In genomic region chr5:73215525-73215890, GRCh38 we compare ENCODE assay signal across 9 cellular contexts. TPM values are rescaled to one million over a fixed set of nuclear protein-coding genes. Genes with fewer than 3 reads are reported as not detected.
DNase-seq lines count a peak whose midpoint lies in the region; ATAC-seq and TF ChIP-seq lines count a peak whose summit lies in the region.
"Had no signal": no experiment of that assay in that cellular context is flagged by ENCODE, and none has a peak within 500 bp of the region (broad histone marks: within the 10 kb centered on the region; RNA-seq: fewer than 3 reads in every experiment).

No MANE protein-coding gene starts in this region.

- peak; percentile 43 for ATAC-seq in CD4-positive, alpha-beta T cell (ENCODE audit: poor library complexity)
- no peak for ATAC-seq in RWPE2 (ENCODE audit: low read depth)

- no peak overlapping the region for H3K27ac ChIP-seq in CD4-positive, alpha-beta T cell (ENCODE audit: low read depth, low read length)
- H3K27ac ChIP-seq in RWPE2 (ENCODE audit: poor library complexity, severe bottlenecking), result no peak overlapping the region
- H3K27ac ChIP-seq in osteoblast (ENCODE audit: low read depth, low read length), result peak overlapping the region; percentile 8
- no peak overlapping the region for H3K27ac ChIP-seq in substantia nigra (ENCODE audit: low read depth, low read length, poor library complexity, severe bottlenecking)

- H3K4me3 ChIP-seq in RWPE2 (ENCODE audit: severe bottlenecking) (peak overlapping the region; percentile 32), foreskin fibroblast (ENCODE audit: low read depth in 1 of 2, low read length in 2 of 2) (peak overlapping the region; percentile 48 to 51), osteoblast (ENCODE audit: insufficient read depth, low read length) (peak overlapping the region; percentile 64)

- POLR2A ChIA-PET in CD4-positive, alpha-beta T cell (lab: Charles Lee), result interaction anchor here (1.5 to 2.3 kb wide), 2 partner anchors 233 to 235 kb away, joined by 4 to 13 read pairs; partner anchors contain the start of gene FOXD1

- peaks cover 4% of the 10 kb centered on the region for H3K9me3 Mint-ChIP-seq in CD4-positive, alpha-beta T cell
- H3K9me3 Mint-ChIP-seq in activated CD4-positive, alpha-beta T cell treated with anti-CD3 and anti-CD28 coated beads, Interleukin-2, amount 10 ng/mL, durations not matched to agents 24 days and 14 days, result peaks cover 16% of the 10 kb centered on the region

- H3K27me3 Mint-ChIP-seq in CD4-positive, alpha-beta T cell, result peaks cover 100% of the 10 kb centered on the region
- H3K27me3 Mint-ChIP-seq in activated CD4-positive, alpha-beta T cell treated with anti-CD3 and anti-CD28 coated beads, Interleukin-2, amount 10 ng/mL, durations not matched to agents 24 days and 14 days, result peaks cover 74% of the 10 kb centered on the region

- CTCF ChIA-PET in CD4-positive, alpha-beta T cell (lab: Charles Lee), result interaction anchor here (0.9 to 1.9 kb wide), 5 partner anchors 10 to 236 kb away, joined by 3 to 10 read pairs (median 3); no protein-coding TSS in a partner anchor

- peaks cover 58% of the 10 kb centered on the region for H3K27me3 ChIP-seq in CD4-positive, alpha-beta T cell (ENCODE audit: control insufficient read depth, insufficient read depth, low read length)
- no peaks in the 10 kb centered on the region for H3K27me3 ChIP-seq in RWPE2 (ENCODE audit: insufficient read depth, poor library complexity, severe bottlenecking)
- no peaks in the 10 kb centered on the region for H3K27me3 ChIP-seq in osteoblast (ENCODE audit: insufficient read depth, low read length)

- peak overlapping the region; percentile 49 for H3K4me3 Mint-ChIP-seq in CD4-positive, alpha-beta T cell
- H3K4me3 Mint-ChIP-seq in activated CD4-positive, alpha-beta T cell treated with anti-CD3 and anti-CD28 coated beads, Interleukin-2, amount 10 ng/mL, durations not matched to agents 24 days and 14 days, result no peak overlapping the region

- intact Hi-C loops in CD4-positive, alpha-beta T cell (cut with DNase I, micrococcal nuclease), result no loop called here
- intact Hi-C loops in activated CD4-positive, alpha-beta T cell treated with anti-CD3 and anti-CD28 coated beads, Interleukin-2, amount 10 ng/mL, durations not matched to agents 24 days and 14 days (cut with micrococcal nuclease), result loop anchor here (5.0 kb wide), 1 partner anchor 258 kb away; the partner anchor contains the start of gene FCHO2

- no peak for TF ChIP-seq CTCF in CD4-positive, alpha-beta T cell (IDR thresholded peaks at IDR 0.05)
- TF ChIP-seq CTCF in RWPE2 (IDR thresholded peaks at IDR 0.05; ENCODE audit: poor library complexity, severe bottlenecking) (no peak), foreskin fibroblast (IDR thresholded peaks at IDR 0.05; ENCODE audit: low read depth, low read length) (no peak), osteoblast (IDR thresholded peaks at IDR 0.05; ENCODE audit: extremely low read depth, low read depth, low read length) (no peak)

- no peak overlapping the region for H3K27ac Mint-ChIP-seq in CD4-positive, alpha-beta T cell
- H3K27ac Mint-ChIP-seq in activated CD4-positive, alpha-beta T cell treated with anti-CD3 and anti-CD28 coated beads, Interleukin-2, amount 10 ng/mL, durations not matched to agents 24 days and 14 days, result no peak overlapping the region

- H3K36me3 ChIP-seq in RWPE2 (ENCODE audit: low read depth), result no peaks in the 10 kb centered on the region
- no peaks in the 10 kb centered on the region for H3K36me3 ChIP-seq in osteoblast (ENCODE audit: insufficient read depth, low read length)

- H3K9me3 ChIP-seq in CD4-positive, alpha-beta T cell (ENCODE audit: control insufficient read depth, low read length), result no peaks in the 10 kb centered on the region
- H3K9me3 ChIP-seq in RWPE2 (ENCODE audit: severe bottlenecking) (no peaks in the 10 kb centered on the region), osteoblast (ENCODE audit: low read depth, low read length) (no peaks in the 10 kb centered on the region)

- no peak for DNase-seq in CD4-positive, alpha-beta T cell
- no peak for DNase-seq in RWPE2 (ENCODE audit: low spot score)
- DNase-seq in foreskin fibroblast, result no peak
- DNase-seq in osteoblast (ENCODE audit: insufficient read length, low spot score, missing footprints), result no peak
- no peak for DNase-seq in substantia nigra (lab: John Stamatoyannopoulos, UW)
- DNase-seq in activated CD4-positive, alpha-beta T cell treated with anti-CD3 and anti-CD28 coated beads, Interleukin-2, amount 10 ng/mL, durations not matched to agents 24 days and 14 days, result no peak
- DNase-seq in activated CD4-positive, CD25-positive, alpha-beta regulatory T cell treated with anti-CD3 and anti-CD28 coated beads, Interleukin-2, amount 50 U/mL, for 72 hours, result no peak
- DNase-seq in DMS 273 treated with DMSO at 0.1 percent for 48 hours (lab: John Stamatoyannopoulos, UW), result no peak

- no peaks in the 10 kb centered on the region for H4K20me1 ChIP-seq in osteoblast (ENCODE audit: insufficient read depth, low read length)

- H3K79me2 ChIP-seq in osteoblast (ENCODE audit: insufficient read depth, low read length), result no peaks in the 10 kb centered on the region

- peaks cover 12% of the 10 kb centered on the region for H3K4me1 Mint-ChIP-seq in CD4-positive, alpha-beta T cell (ENCODE audit: low read depth)
- H3K4me1 Mint-ChIP-seq in activated CD4-positive, alpha-beta T cell treated with anti-CD3 and anti-CD28 coated beads, Interleukin-2, amount 10 ng/mL, durations not matched to agents 24 days and 14 days, result peaks cover 5% of the 10 kb centered on the region

- H3K4me1 ChIP-seq in RWPE2 (ENCODE audit: insufficient read depth, poor library complexity, severe bottlenecking), result no peaks in the 10 kb centered on the region
- peaks cover 13% of the 10 kb centered on the region for H3K4me1 ChIP-seq in osteoblast (ENCODE audit: insufficient read depth, low read length)

- H2AFZ ChIP-seq in osteoblast (ENCODE audit: low read length), result peak overlapping the region; percentile 98

- H3K4me2 ChIP-seq in osteoblast (ENCODE audit: insufficient read depth, low read length), result peak overlapping the region; percentile 90

- H3K36me3 Mint-ChIP-seq in CD4-positive, alpha-beta T cell (ENCODE audit: low read depth), result no peaks in the 10 kb centered on the region
- no peaks in the 10 kb centered on the region for H3K36me3 Mint-ChIP-seq in activated CD4-positive, alpha-beta T cell treated with anti-CD3 and anti-CD28 coated beads, Interleukin-2, amount 10 ng/mL, durations not matched to agents 24 days and 14 days (ENCODE audit: low read depth)

RNA-seq across cellular contexts. Expression of gene TMEM174, which starts 42.5 kb away (rescaled TPM):
- total RNA-seq in CD4-positive, alpha-beta T cell, result not detected
- not detected in 2 replicates for total RNA-seq in osteoblast
- total RNA-seq in activated CD4-positive, alpha-beta T cell treated with anti-CD3 and anti-CD28 coated beads, Interleukin-2, amount 10 ng/mL, durations not matched to agents 24 days and 14 days, result not detected in 2 replicates
- total RNA-seq: posterior vena cava had no signal
